Comparison of ENCODE assay signal across 7 cellular contexts in genomic region chr19:38665950-38666661, GRCh38. TPM values are rescaled to one million over a fixed set of nuclear protein-coding genes. Genes with fewer than 3 reads are reported as not detected.
DNase-seq lines count a peak whose midpoint lies in the region; ATAC-seq and TF ChIP-seq lines count a peak whose summit lies in the region.

No MANE protein-coding gene starts in this region.

- H3K36me3 Mint-ChIP-seq in chondrocyte (ENCODE audit: low read depth) = peaks cover 6% of the 10 kb centered on the region

- no peaks in the 10 kb centered on the region for H3K27me3 ChIP-seq in lower lobe of right lung (ENCODE audit: low read depth)
- no peaks in the 10 kb centered on the region for H3K27me3 ChIP-seq in tibial nerve

- ATAC-seq in lower lobe of right lung = peak; percentile 74 to 76
- ATAC-seq in GM18868 (IDR thresholded peaks at IDR 0.05; ENCODE audit: unreplicated experiment) = no peak
- ATAC-seq in HG02973 (IDR thresholded peaks at IDR 0.05; ENCODE audit: unreplicated experiment) = no peak
- ATAC-seq in HG02678 (IDR thresholded peaks at IDR 0.05; ENCODE audit: unreplicated experiment) = no peak

- no peaks in the 10 kb centered on the region for H3K9me3 Mint-ChIP-seq in chondrocyte (ENCODE audit: low read depth)

- H3K27ac Mint-ChIP-seq in chondrocyte (ENCODE audit: unreplicated experiment) = peak overlapping the region; percentile 100

- peak in 1 of 2 donors; percentile 44 for TF ChIP-seq EP300 in tibial nerve (IDR thresholded peaks at IDR 0.05)

- H3K4me1 Mint-ChIP-seq in chondrocyte (ENCODE audit: low read depth) = peaks cover 97% of the 10 kb centered on the region

- intact Hi-C loops in lower lobe of right lung (cut with DNase I) = no loop called here

- DNase-seq in LHCN-M2 (ENCODE audit: low read depth) (peak; percentile 77), chondrocyte (ENCODE audit: low spot score) (no peak), lower lobe of right lung (peak; percentile 79), tibial nerve (ENCODE audit: low spot score in 2 of 2) (peak; percentile 43 to 65)

- no peak overlapping the region for H3K4me3 ChIP-seq in lower lobe of right lung
- H3K4me3 ChIP-seq in tibial nerve = no peak overlapping the region

- H3K27me3 Mint-ChIP-seq in chondrocyte (ENCODE audit: low read depth) = no peaks in the 10 kb centered on the region

- 25 to 32% methylated on average over 19 of the region's 19 CpGs for WGBS in tibial nerve, 2 donors

- peak overlapping the region; percentile 16 for H3K4me3 Mint-ChIP-seq in chondrocyte (ENCODE audit: unreplicated experiment)

- TF ChIP-seq POLR2A in tibial nerve (IDR thresholded peaks at IDR 0.05) = no peak

- H3K36me3 ChIP-seq in lower lobe of right lung (peaks cover 2% of the 10 kb centered on the region), tibial nerve (no peaks in the 10 kb centered on the region)

- H3K27ac ChIP-seq in lower lobe of right lung (peak overlapping the region; percentile 85), tibial nerve (peak overlapping the region; percentile 81 to 93 (median 87))

- H3K4me1 ChIP-seq in lower lobe of right lung = peaks cover 100% of the 10 kb centered on the region
- peaks cover 0 to 100% (median 89%) of the 10 kb centered on the region in 4 donors for H3K4me1 ChIP-seq in tibial nerve

- no peaks in the 10 kb centered on the region for H3K9me3 ChIP-seq in lower lobe of right lung
- H3K9me3 ChIP-seq in tibial nerve = no peaks in the 10 kb centered on the region

- TF ChIP-seq CTCF in chondrocyte (IDR thresholded peaks at IDR 0.05) (no peak), lower lobe of right lung (IDR thresholded peaks at IDR 0.05) (no peak), tibial nerve (IDR thresholded peaks at IDR 0.05) (no peak)

RNA-seq across cellular contexts. Expression of gene ACTN4, which starts 18.7 kb away (rescaled TPM):
- total RNA-seq in LHCN-M2 (2014; rRNA removed) (451 and 519 TPM in 2 replicates), chondrocyte (641 to 921 TPM (median 917 TPM) in 3 replicates), lower lobe of right lung (454 TPM), tibial nerve (100 to 1,000 TPM; 342 to 463 (median 382) TPM)
- polyA plus RNA-seq in LHCN-M2 (2012) = 1,228 TPM

RNA-seq across cellular contexts. Expression of gene EIF3K, which starts 47.1 kb away (rescaled TPM):
- 279 and 320 TPM in 2 replicates for total RNA-seq in LHCN-M2 (2014; rRNA removed)
- 371 TPM for polyA plus RNA-seq in LHCN-M2 (2012)
- total RNA-seq in chondrocyte = 177 to 208 TPM (median 185 TPM) in 3 replicates
- total RNA-seq in lower lobe of right lung = 229 TPM
- total RNA-seq in tibial nerve = 100 to 1,000 TPM; 326 to 534 (median 466) TPM

RNA-seq across cellular contexts. Expression of gene MAP4K1, which starts 48.4 kb away (rescaled TPM):
- 0.19 and 2.0 TPM in 2 replicates for total RNA-seq in LHCN-M2 (2014; rRNA removed)
- 0.09 TPM for polyA plus RNA-seq in LHCN-M2 (2012)
- 0.23 to 1.4 TPM (median 1.4 TPM) in 3 replicates for total RNA-seq in chondrocyte
- 11.4 TPM for total RNA-seq in lower lobe of right lung
- total RNA-seq in tibial nerve = 10 to 100 TPM in 1 of 4 donors, 1 to 10 TPM in 3; 2.5 to 10.0 (median 8.8) TPM

Comparison
In these comparisons a context has a peak if more than half of its experiments do, and no peak if none do; other contexts are left out.
1. ATAC-seq: peak in lower lobe of right lung (2 of 2); none in GM18868 (single experiment), HG02973 (single experiment) and HG02678 (single experiment).